8 cellular contexts compared by ENCODE assay signal in the genomic region with DNA sequence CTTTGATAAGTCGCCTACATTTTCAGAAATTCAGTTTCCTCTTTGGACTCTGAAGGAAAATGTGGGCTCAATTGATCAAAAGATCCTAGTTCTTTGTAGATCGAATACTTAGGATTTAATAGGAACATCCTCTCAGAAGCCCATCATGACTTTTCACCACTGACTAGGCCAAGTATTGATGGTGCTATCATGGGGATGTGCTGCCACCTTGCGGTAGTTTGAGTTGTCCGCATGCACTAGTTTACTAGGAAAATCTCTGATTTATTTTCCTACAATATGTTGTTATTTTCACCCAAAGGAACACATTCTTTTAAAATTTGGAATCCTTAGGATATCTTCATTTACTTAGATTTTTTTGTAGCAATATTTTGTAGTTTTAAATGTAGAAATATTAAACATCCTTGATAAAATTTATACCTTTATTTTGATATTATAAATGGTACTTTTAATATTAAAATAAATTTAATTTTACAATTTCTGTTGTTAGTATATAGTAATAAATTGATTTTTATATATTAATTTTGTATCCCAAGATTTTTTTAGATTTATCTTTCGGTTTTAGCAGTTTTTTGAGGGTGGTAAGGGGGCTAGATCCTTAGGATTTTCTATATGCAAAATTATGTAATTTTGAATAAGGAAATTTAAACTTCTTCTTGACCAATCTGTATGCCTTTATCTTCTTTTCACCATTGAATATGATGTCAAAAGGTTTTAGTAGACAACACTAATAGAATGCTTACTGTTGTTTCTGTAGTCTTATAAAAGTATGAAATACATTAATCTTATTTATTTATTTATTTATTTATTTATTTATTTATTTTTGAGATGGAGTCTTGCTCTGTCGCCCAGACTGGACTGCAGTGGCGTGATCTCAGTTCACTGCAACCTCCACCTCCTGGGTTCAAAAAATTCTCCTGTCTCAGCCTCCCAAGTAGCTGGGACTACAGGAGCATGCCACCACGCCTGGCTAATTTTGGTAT. TPM values are rescaled to one million over a fixed set of nuclear protein-coding genes. Genes with fewer than 3 reads are reported as not detected.
A peak's percentile ranks its signal among the peaks of the same experiment; 100 is the strongest.
DNase-seq lines count a peak whose midpoint lies in the region; ATAC-seq and TF ChIP-seq lines count a peak whose summit lies in the region.

No MANE protein-coding gene starts in this region.

- H3K9me3 ChIP-seq in RWPE2 (ENCODE audit: severe bottlenecking) (no peaks in the 10 kb centered on the region), thoracic aorta (no peaks in the 10 kb centered on the region)

- no peak overlapping the region for H3K27ac ChIP-seq in RWPE2 (ENCODE audit: poor library complexity, severe bottlenecking)
- H3K27ac ChIP-seq in thoracic aorta: no peak overlapping the region

- H3K27me3 ChIP-seq in RWPE2 (ENCODE audit: insufficient read depth, poor library complexity, severe bottlenecking): peaks cover 22% of the 10 kb centered on the region
- no peaks in the 10 kb centered on the region for H3K27me3 ChIP-seq in thoracic aorta (replicated peaks; ENCODE audit: insufficient read depth)

- TF ChIP-seq CTCF in RWPE2 (IDR thresholded peaks at IDR 0.05; ENCODE audit: poor library complexity, severe bottlenecking) (peak; percentile 88), fibroblast of villous mesenchyme (IDR thresholded peaks at IDR 0.05; ENCODE audit: insufficient read depth, low read depth, low read length) (peak; percentile 89), thoracic aorta (IDR thresholded peaks at IDR 0.05) (peak; percentile 62)

- H3K36me3 Mint-ChIP-seq in activated T-helper 17 cell treated with anti-CD3 and anti-CD28 coated beads, Interleukin-2, amount 50 U/mL, for 72 hours (ENCODE audit: low read depth): no peaks in the 10 kb centered on the region

- peaks cover 5% of the 10 kb centered on the region for H3K4me1 Mint-ChIP-seq in activated T-helper 17 cell treated with anti-CD3 and anti-CD28 coated beads, Interleukin-2, amount 50 U/mL, for 72 hours

- peaks cover 27% of the 10 kb centered on the region for H3K27me3 Mint-ChIP-seq in activated T-helper 17 cell treated with anti-CD3 and anti-CD28 coated beads, Interleukin-2, amount 50 U/mL, for 72 hours

- ATAC-seq in GM18517 (IDR thresholded peaks at IDR 0.05; ENCODE audit: unreplicated experiment) (peak; percentile 61), RWPE2 (ENCODE audit: low read depth) (peak; percentile 59; the same call in 1 of the 3 replicates), thoracic aorta (ENCODE audit: insufficient number of reproducible peaks, low FRiP score, low read depth) (no peak)
- peak; percentile 53 for ATAC-seq in activated T-helper 17 cell treated with anti-CD3 and anti-CD28 coated beads, Interleukin-2, amount 50 U/mL, for 72 hours (replicated peaks)

- no peak overlapping the region for H3K4me3 ChIP-seq in RWPE2 (ENCODE audit: severe bottlenecking)
- H3K4me3 ChIP-seq in fibroblast of villous mesenchyme (ENCODE audit: low read depth, low read length): no peak overlapping the region
- no peak overlapping the region for H3K4me3 ChIP-seq in thoracic aorta

- H3K27ac Mint-ChIP-seq in activated T-helper 17 cell treated with anti-CD3 and anti-CD28 coated beads, Interleukin-2, amount 50 U/mL, for 72 hours: no peak overlapping the region

- H3K4me1 ChIP-seq in RWPE2 (ENCODE audit: insufficient read depth, poor library complexity, severe bottlenecking) (no peaks in the 10 kb centered on the region), thoracic aorta (ENCODE audit: control insufficient read depth in 1 of 2, low read depth in 2 of 2) (no peaks in the 10 kb centered on the region)

- H3K36me3 ChIP-seq in RWPE2 (ENCODE audit: low read depth) (no peaks in the 10 kb centered on the region), thoracic aorta (no peaks in the 10 kb centered on the region)

- no peaks in the 10 kb centered on the region for H3K9me3 Mint-ChIP-seq in activated T-helper 17 cell treated with anti-CD3 and anti-CD28 coated beads, Interleukin-2, amount 50 U/mL, for 72 hours

- DNase-seq in AG08395 (ENCODE audit: low spot score): peak; percentile 72
- DNase-seq in KG1 (lab: John Stamatoyannopoulos, UW): peak; percentile 25
- DNase-seq in RWPE2 (ENCODE audit: low spot score): no peak
- peak; percentile 67 for DNase-seq in fibroblast of villous mesenchyme (ENCODE audit: low read depth)
- peak; percentile 28 for DNase-seq in occipital lobe (lab: John Stamatoyannopoulos, UW)
- DNase-seq in thoracic aorta (ENCODE audit: low spot score): peak; percentile 21

- H3K4me3 Mint-ChIP-seq in activated T-helper 17 cell treated with anti-CD3 and anti-CD28 coated beads, Interleukin-2, amount 50 U/mL, for 72 hours: no peak overlapping the region

RNA-seq across cellular contexts. Expression of gene OR9K2, which starts 52.9 kb away (rescaled TPM):
- total RNA-seq in activated T-helper 17 cell treated with anti-CD3 and anti-CD28 coated beads, Interleukin-2, amount 50 U/mL, for 72 hours: not detected
- not detected in 2 replicates for total RNA-seq in fibroblast of villous mesenchyme
- 0.16 TPM for total RNA-seq in occipital lobe
- not detected for total RNA-seq in thoracic aorta

RNA-seq across cellular contexts. Expression of gene NEUROD4, which starts 53.6 kb away (rescaled TPM):
- total RNA-seq in activated T-helper 17 cell treated with anti-CD3 and anti-CD28 coated beads, Interleukin-2, amount 50 U/mL, for 72 hours: not detected
- total RNA-seq in fibroblast of villous mesenchyme (not detected in 2 replicates), occipital lobe (3.9 TPM), thoracic aorta (not detected)
